ENCODE assay signal across 25 cellular contexts in genomic region chr4:5753366-5753765, GRCh38. TPM values are rescaled to one million over a fixed set of nuclear protein-coding genes. Genes with fewer than 3 reads are reported as not detected.
DNase-seq lines count a peak whose midpoint lies in the region; ATAC-seq, FAIRE-seq and TF ChIP-seq lines count a peak whose summit lies in the region.
"Had no signal": no experiment of that assay in that cellular context is flagged by ENCODE, and none has a peak within 500 bp of the region (broad histone marks: within the 10 kb centered on the region; RNA-seq: fewer than 3 reads in every experiment).

No MANE protein-coding gene starts in this region.

- 90 to 93% methylated on average over 2 to 7 of the region's 7 CpGs for WGBS in endodermal cell (ENCODE audit: insufficient coverage in 1 of 2, insufficient read length in 1 of 2), 2 experiments
- 90% methylated on average over 7 of the region's 7 CpGs for WGBS in mesenchymal stem cell

- H3K9ac ChIP-seq in endodermal cell (ENCODE audit: extremely low read depth, low read length, poor library complexity, severe bottlenecking), result no peak overlapping the region
- peak overlapping the region; percentile 30 for H3K9ac ChIP-seq in mesenchymal stem cell (ENCODE audit: low read length)
- H3K9ac ChIP-seq: BLaER1 treated with 17β-estradiol and CSF1 and Interleukin-3, amounts not matched to agents 10 nM and 100 nM had no signal

- H3K27ac Mint-ChIP-seq in endodermal cell, result peak overlapping the region; percentile 13
- H3K27ac Mint-ChIP-seq: activated naive CD4-positive, alpha-beta T cell treated with anti-CD3 and anti-CD28 coated beads, Interleukin-2, amount 50 U/mL, for 24 hours; activated T-helper 1 cell treated with anti-CD3 and anti-CD28 coated beads, Interleukin-12 subunit alpha, Interleukin-12 subunit beta, Interleukin-2, Interleukin-4 antibody, amounts not matched to agents 30 ng/mL and 10 ng/mL and 1 ng/mL, durations not matched to agents 14 hours and 24 hours and 36 hours; memory B cell; T-helper 2 cell treated with Interferon-gamma antibody and Interleukin-4, amounts not matched to agents 5 μg/mL and 100 μg/mL, for 36 hours had no signal

- H2AK5ac ChIP-seq in mesenchymal stem cell (ENCODE audit: low read length, severe bottlenecking), result peak overlapping the region; percentile 91

- H3K27me3 ChIP-seq in ACC112 (ENCODE audit: insufficient read depth, low read length) (no peaks in the 10 kb centered on the region), endodermal cell (ENCODE audit: control insufficient read depth, insufficient read depth, low read length, poor library complexity, severe bottlenecking) (no peaks in the 10 kb centered on the region), mesenchymal stem cell (ENCODE audit: control insufficient read depth in 1 of 2, insufficient read depth in 1 of 2, low read length in 2 of 2) (no peaks in the 10 kb centered on the region)
- H3K27me3 ChIP-seq: BLaER1 treated with 17β-estradiol and CSF1 and Interleukin-3, amounts not matched to agents 10 nM and 100 nM; ovary; right atrium auricular region; upper lobe of right lung had no signal

- H3K9me3 Mint-ChIP-seq in endodermal cell, result no peaks in the 10 kb centered on the region
- H3K9me3 Mint-ChIP-seq: activated naive CD4-positive, alpha-beta T cell treated with anti-CD3 and anti-CD28 coated beads, Interleukin-2, amount 50 U/mL, for 24 hours; activated T-helper 1 cell treated with anti-CD3 and anti-CD28 coated beads, Interleukin-12 subunit alpha, Interleukin-12 subunit beta, Interleukin-2, Interleukin-4 antibody, amounts not matched to agents 30 ng/mL and 10 ng/mL and 1 ng/mL, durations not matched to agents 14 hours and 24 hours and 36 hours; central memory CD8-positive, alpha-beta T cell; T-helper 2 cell treated with Interferon-gamma antibody and Interleukin-4, amounts not matched to agents 5 μg/mL and 100 μg/mL, for 36 hours had no signal

- DNase-seq in RCC 7860 (ENCODE audit: low spot score) (peak; percentile 77), endodermal cell (no peak), mesenchymal stem cell (no peak), mucosa of gallbladder (ENCODE audit: low spot score) (no peak)
- DNase-seq: activated CD4-positive, alpha-beta T cell treated with anti-CD3 and anti-CD28 coated beads, Interleukin-2, amount 50 U/mL, for 1 hour; anterior cingulate cortex; Caco-2; naive thymus-derived CD8-positive, alpha-beta T cell; NCI-H1092; NCI-H1930; NCI-H2227 treated with DMSO at 0.1 percent for 48 hours; ovary had no signal

- peaks cover 71% of the 10 kb centered on the region for H3K4me1 ChIP-seq in ACC112 (ENCODE audit: control insufficient read depth, insufficient read depth, low read length, unreplicated experiment)
- peaks cover 9% of the 10 kb centered on the region for H3K4me1 ChIP-seq in endodermal cell (ENCODE audit: control insufficient read depth, insufficient read depth, low read length)
- peaks cover 52% of the 10 kb centered on the region for H3K4me1 ChIP-seq in mesenchymal stem cell (ENCODE audit: control insufficient read depth, insufficient read depth, low read depth, low read length)
- H3K4me1 ChIP-seq: Caco-2, right atrium auricular region, upper lobe of right lung had no signal

- H4K8ac ChIP-seq in mesenchymal stem cell (ENCODE audit: low read length), result peak overlapping the region; percentile 62

- peaks cover 23% of the 10 kb centered on the region for H3K4me1 Mint-ChIP-seq in endodermal cell
- H3K4me1 Mint-ChIP-seq: activated naive CD4-positive, alpha-beta T cell treated with anti-CD3 and anti-CD28 coated beads, Interleukin-2, amount 50 U/mL, for 24 hours; central memory CD8-positive, alpha-beta T cell; memory B cell had no signal

- H3K79me1 ChIP-seq in mesenchymal stem cell (replicated peaks; ENCODE audit: low read length, poor library complexity, severe bottlenecking), result peaks cover 15% of the 10 kb centered on the region

- peak overlapping the region; percentile 52 to 85 for H3K4ac ChIP-seq in mesenchymal stem cell (ENCODE audit: low read depth in 1 of 2, low read length in 2 of 2)

- peak overlapping the region in 1 of 2 experiments; percentile 1 for H3K14ac ChIP-seq in mesenchymal stem cell (ENCODE audit: low read length in 2 of 2)

- peak overlapping the region; percentile 44 to 84 for H3K18ac ChIP-seq in mesenchymal stem cell (ENCODE audit: low read depth in 1 of 2, low read length in 2 of 2)

- peak overlapping the region; percentile 34 for H4K91ac ChIP-seq in mesenchymal stem cell (ENCODE audit: low read length)

- peaks cover 27% of the 10 kb centered on the region for H3K27me3 Mint-ChIP-seq in endodermal cell (ENCODE audit: insufficient read depth)
- H3K27me3 Mint-ChIP-seq: activated naive CD4-positive, alpha-beta T cell treated with anti-CD3 and anti-CD28 coated beads, Interleukin-2, amount 50 U/mL, for 24 hours; central memory CD8-positive, alpha-beta T cell had no signal

- H2BK12ac ChIP-seq in mesenchymal stem cell (ENCODE audit: low read length in 2 of 2), result peak overlapping the region; percentile 83 to 95

- FAIRE-seq in RCC 7860 (lab: Jason Lieb, UNC), result no peak

- no peak for ATAC-seq in HG02678 (IDR thresholded peaks at IDR 0.05; ENCODE audit: unreplicated experiment)
- no peak for ATAC-seq in GM19324 (IDR thresholded peaks at IDR 0.05; ENCODE audit: low FRiP score, unreplicated experiment)
- ATAC-seq in GM18511 (IDR thresholded peaks at IDR 0.05; ENCODE audit: unreplicated experiment), result no peak
- ATAC-seq: naive thymus-derived CD8-positive, alpha-beta T cell; upper lobe of right lung had no signal

- H3K4me3 ChIP-seq in ACC112 (ENCODE audit: low read depth, low read length) (no peak overlapping the region), endodermal cell (ENCODE audit: low read length) (no peak overlapping the region), mesenchymal stem cell (ENCODE audit: insufficient read depth in 1 of 2, low read depth in 1 of 2, low read length in 2 of 2) (no peak overlapping the region)
- H3K4me3 ChIP-seq: BLaER1 treated with 17β-estradiol and CSF1 and Interleukin-3, amounts not matched to agents 10 nM and 100 nM; ovary; right atrium auricular region; upper lobe of right lung had no signal

- H2AFZ ChIP-seq in ACC112 (ENCODE audit: low read length, unreplicated experiment) (no peak overlapping the region), mesenchymal stem cell (ENCODE audit: low read depth, low read length) (no peak overlapping the region)

- peak overlapping the region; percentile 87 for H2BK15ac ChIP-seq in mesenchymal stem cell (ENCODE audit: low read depth, poor library complexity, severe bottlenecking)

- H3K9me3 ChIP-seq in endodermal cell (ENCODE audit: control insufficient read depth, low read length) (peaks cover 6% of the 10 kb centered on the region), mesenchymal stem cell (ENCODE audit: control insufficient read depth, low read length) (peaks cover 6% of the 10 kb centered on the region)
- H3K9me3 ChIP-seq: BLaER1 treated with 17β-estradiol and CSF1 and Interleukin-3, amounts not matched to agents 10 nM and 100 nM; Caco-2; ovary; right atrium auricular region; upper lobe of right lung had no signal

- no peaks in the 10 kb centered on the region for H3K79me2 ChIP-seq in ACC112 (ENCODE audit: control insufficient read depth, insufficient read depth, low read length, unreplicated experiment)

- TF ChIP-seq CTCF in endodermal cell (conservative IDR thresholded peaks at IDR 0.05), result no peak

- peaks cover 62% of the 10 kb centered on the region for H3K36me3 Mint-ChIP-seq in endodermal cell (ENCODE audit: low read depth)
- H3K36me3 Mint-ChIP-seq: activated naive CD4-positive, alpha-beta T cell treated with anti-CD3 and anti-CD28 coated beads, Interleukin-2, amount 50 U/mL, for 24 hours; memory B cell had no signal

- no peak overlapping the region for H3K4me3 Mint-ChIP-seq in endodermal cell
- H3K4me3 Mint-ChIP-seq: activated naive CD4-positive, alpha-beta T cell treated with anti-CD3 and anti-CD28 coated beads, Interleukin-2, amount 50 U/mL, for 24 hours; activated T-helper 1 cell treated with anti-CD3 and anti-CD28 coated beads, Interleukin-12 subunit alpha, Interleukin-12 subunit beta, Interleukin-2, Interleukin-4 antibody, amounts not matched to agents 30 ng/mL and 10 ng/mL and 1 ng/mL, durations not matched to agents 14 hours and 24 hours and 36 hours; central memory CD8-positive, alpha-beta T cell; memory B cell; naive thymus-derived CD8-positive, alpha-beta T cell; T-helper 2 cell treated with Interferon-gamma antibody and Interleukin-4, amounts not matched to agents 5 μg/mL and 100 μg/mL, for 36 hours had no signal

- H2BK5ac ChIP-seq in mesenchymal stem cell (ENCODE audit: low read depth, low read length, poor library complexity, severe bottlenecking), result peak overlapping the region; percentile 53

- no peak overlapping the region for H3K4me2 ChIP-seq in mesenchymal stem cell (ENCODE audit: low read length, poor library complexity, severe bottlenecking)

- H3K27ac ChIP-seq in ACC112 (ENCODE audit: low read depth, low read length), result peak overlapping the region; percentile 99
- no peak overlapping the region for H3K27ac ChIP-seq in endodermal cell (ENCODE audit: low read depth, low read length)
- H3K27ac ChIP-seq in mesenchymal stem cell (ENCODE audit: low read length, poor library complexity, severe bottlenecking), result peak overlapping the region; percentile 73
- H3K27ac ChIP-seq: ovary, right atrium auricular region, upper lobe of right lung, VCaP had no signal

- H3K36me3 ChIP-seq in ACC112 (ENCODE audit: insufficient read depth, low read length) (peaks cover 29% of the 10 kb centered on the region; the same call in 1 of the 2 replicates), endodermal cell (ENCODE audit: control insufficient read depth, insufficient read depth, low read length) (peaks cover 26% of the 10 kb centered on the region), mesenchymal stem cell (ENCODE audit: control insufficient read depth in 1 of 2, insufficient read depth in 2 of 2, low read depth in 1 of 2, low read length in 2 of 2) (peaks cover 73 to 86% of the 10 kb centered on the region in 2 experiments)

- H2BK120ac ChIP-seq in mesenchymal stem cell (ENCODE audit: low read depth, low read length), result no peak overlapping the region

- no peak overlapping the region for H3K23ac ChIP-seq in mesenchymal stem cell (ENCODE audit: low read length in 2 of 2)

RNA-seq across cellular contexts. Expression of gene EVC, which starts 42.4 kb away (rescaled TPM):
- 10 to 100 TPM; 25.5 to 29.0 TPM for total RNA-seq in endodermal cell
- 9.9 TPM for polyA plus RNA-seq in endodermal cell (2013, experiment 1 of 2)
- 9.5 TPM for polyA plus RNA-seq in endodermal cell (2013, experiment 2 of 2)
- polyA plus RNA-seq in mesenchymal stem cell (2013, experiment 1 of 2), result 14.1 TPM
- 13.4 TPM for polyA plus RNA-seq in mesenchymal stem cell (2013, experiment 2 of 2)
- 80.5 TPM for total RNA-seq in mucosa of gallbladder
- total RNA-seq: Caco-2 had no signal
- polyA plus RNA-seq: naive thymus-derived CD8-positive, alpha-beta T cell had no signal

RNA-seq across cellular contexts. Expression of gene EVC2, which starts 45.0 kb away (rescaled TPM):
- total RNA-seq in endodermal cell, result 10 to 100 TPM in 1 of 2 donors, 1 to 10 TPM in 1; 9.7 to 11.7 TPM
- polyA plus RNA-seq in endodermal cell (2013, experiment 1 of 2), result 4.2 TPM
- polyA plus RNA-seq in endodermal cell (2013, experiment 2 of 2), result 3.9 TPM
- polyA plus RNA-seq in mesenchymal stem cell (2013, experiment 1 of 2), result 2.5 TPM
- polyA plus RNA-seq in mesenchymal stem cell (2013, experiment 2 of 2), result 2.3 TPM
- total RNA-seq in mucosa of gallbladder, result 7.1 TPM
- total RNA-seq: Caco-2 had no signal
